Comparison of ENCODE assay signal across 1 cellular context in genomic region chr7:156677655-156678054, GRCh38.
TF ChIP-seq lines count a peak whose summit lies in the region.

No MANE protein-coding gene starts in this region.

TF ChIP-seq in HepG2, 621 proteins besides CTCF, POLR2A, EP300 and RAD21:
- TF ChIP-seq, protein P1, sequence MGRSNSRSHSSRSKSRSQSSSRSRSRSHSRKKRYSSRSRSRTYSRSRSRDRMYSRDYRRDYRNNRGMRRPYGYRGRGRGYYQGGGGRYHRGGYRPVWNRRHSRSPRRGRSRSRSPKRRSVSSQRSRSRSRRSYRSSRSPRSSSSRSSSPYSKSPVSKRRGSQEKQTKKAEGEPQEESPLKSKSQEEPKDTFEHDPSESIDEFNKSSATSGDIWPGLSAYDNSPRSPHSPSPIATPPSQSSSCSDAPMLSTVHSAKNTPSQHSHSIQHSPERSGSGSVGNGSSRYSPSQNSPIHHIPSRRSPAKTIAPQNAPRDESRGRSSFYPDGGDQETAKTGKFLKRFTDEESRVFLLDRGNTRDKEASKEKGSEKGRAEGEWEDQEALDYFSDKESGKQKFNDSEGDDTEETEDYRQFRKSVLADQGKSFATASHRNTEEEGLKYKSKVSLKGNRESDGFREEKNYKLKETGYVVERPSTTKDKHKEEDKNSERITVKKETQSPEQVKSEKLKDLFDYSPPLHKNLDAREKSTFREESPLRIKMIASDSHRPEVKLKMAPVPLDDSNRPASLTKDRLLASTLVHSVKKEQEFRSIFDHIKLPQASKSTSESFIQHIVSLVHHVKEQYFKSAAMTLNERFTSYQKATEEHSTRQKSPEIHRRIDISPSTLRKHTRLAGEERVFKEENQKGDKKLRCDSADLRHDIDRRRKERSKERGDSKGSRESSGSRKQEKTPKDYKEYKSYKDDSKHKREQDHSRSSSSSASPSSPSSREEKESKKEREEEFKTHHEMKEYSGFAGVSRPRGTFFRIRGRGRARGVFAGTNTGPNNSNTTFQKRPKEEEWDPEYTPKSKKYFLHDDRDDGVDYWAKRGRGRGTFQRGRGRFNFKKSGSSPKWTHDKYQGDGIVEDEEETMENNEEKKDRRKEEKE (IDR thresholded peaks at IDR 0.05), result no peak
- TF ChIP-seq NFE2L2 (IDR thresholded peaks at IDR 0.05; ENCODE audit: low read length), result peak; percentile 21; the same call in 1 of the 2 replicates
